8 cellular contexts compared by ENCODE assay signal in the genomic region with DNA sequence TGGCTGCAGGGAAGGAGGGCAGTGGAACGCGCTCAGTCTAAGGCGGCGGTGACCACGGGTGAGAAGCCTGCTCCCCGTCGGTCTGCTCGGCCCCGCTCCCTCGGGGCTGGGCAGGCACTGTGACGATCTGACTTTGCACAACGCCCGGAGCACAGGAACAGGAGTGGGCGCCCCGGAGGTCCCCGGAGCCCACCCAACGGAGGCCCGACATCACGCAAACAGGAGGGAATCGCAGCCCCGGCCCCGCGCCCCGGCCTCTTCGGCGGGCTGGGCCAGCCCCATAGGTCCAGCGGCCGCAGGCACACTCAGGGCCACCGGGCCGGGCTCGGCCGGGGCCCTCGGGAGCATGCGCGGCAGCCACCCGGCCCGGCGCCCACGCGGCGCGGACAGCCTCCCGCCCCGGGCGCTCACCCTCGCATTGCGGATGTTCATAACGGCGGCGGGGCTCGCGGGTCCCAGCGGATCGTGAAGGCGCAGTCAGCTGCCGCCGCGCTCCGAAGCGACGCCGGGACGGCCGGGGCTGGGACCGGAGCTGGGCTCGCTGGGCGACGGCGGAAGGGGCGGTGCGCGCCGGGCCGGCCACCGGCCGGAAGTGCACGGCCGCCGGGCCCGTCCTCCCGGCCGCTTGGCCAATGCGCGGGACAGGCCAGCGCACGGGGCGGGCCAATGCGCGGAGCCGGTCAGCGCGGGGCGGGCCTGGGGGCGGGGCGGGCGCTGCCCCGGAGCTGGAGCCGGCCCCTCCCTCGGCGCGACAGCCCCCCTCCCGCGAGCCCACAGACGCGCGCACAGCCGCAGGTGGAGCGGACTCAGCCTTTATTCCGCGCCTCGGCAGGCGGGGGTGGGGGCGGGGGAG. TPM values are rescaled to one million over a fixed set of nuclear protein-coding genes. Genes with fewer than 3 reads are reported as not detected.
DNase-seq lines count a peak whose midpoint lies in the region; ATAC-seq and TF ChIP-seq lines count a peak whose summit lies in the region.

TSS of gene NAA10 (minus strand) at position 565 of the 853 bp plus-strand sequence. CDS start at position 432, 133 bp downstream.

- H3K36me3 ChIP-seq in BLaER1, result peaks cover 36% of the 10 kb centered on the region
- no peaks in the 10 kb centered on the region for H3K36me3 ChIP-seq in endocrine pancreas (ENCODE audit: control insufficient read depth, insufficient read depth, low read length)

- peaks cover 39% of the 10 kb centered on the region for H3K4me1 Mint-ChIP-seq in activated CD8-positive, alpha-beta T cell treated with anti-CD3 and anti-CD28 coated beads for 36 hours (ENCODE audit: low read depth)
- peaks cover 9% of the 10 kb centered on the region for H3K4me1 Mint-ChIP-seq in memory B cell

- H4K20me1 ChIP-seq in BLaER1, result peaks cover 89% of the 10 kb centered on the region

- H3K4me3 ChIP-seq in BLaER1, result peak within 1 kb of the TSS; percentile 77
- H3K4me3 ChIP-seq in endocrine pancreas (ENCODE audit: control insufficient read depth, insufficient read depth, low read length), result peak within 1 kb of the TSS; percentile 26

- H3K27ac ChIP-seq in BLaER1, result peak within 1 kb of the TSS; percentile 90

- TF ChIP-seq CTCF in activated CD8-positive, alpha-beta T cell treated with anti-CD3 and anti-CD28 coated beads for 36 hours (IDR thresholded peaks at IDR 0.05), result no peak

- H3K9me3 ChIP-seq in BLaER1, result no peaks in the 10 kb centered on the region
- no peaks in the 10 kb centered on the region for H3K9me3 ChIP-seq in endocrine pancreas (ENCODE audit: control insufficient read depth, low read length)

- no peaks in the 10 kb centered on the region for H3K27me3 Mint-ChIP-seq in activated CD8-positive, alpha-beta T cell treated with anti-CD3 and anti-CD28 coated beads for 36 hours
- no peaks in the 10 kb centered on the region for H3K27me3 Mint-ChIP-seq in memory B cell

- H3K9ac ChIP-seq in BLaER1, result peak within 1 kb of the TSS; percentile 91
- H3K9ac ChIP-seq in endocrine pancreas (ENCODE audit: control insufficient read depth, insufficient read depth, low read length), result peak within 1 kb of the TSS; percentile 89

- peak within 1 kb of the TSS; percentile 83 for H3K4me2 ChIP-seq in BLaER1

- intact Hi-C loops in activated CD8-positive, alpha-beta T cell treated with anti-CD3 and anti-CD28 coated beads for 36 hours (cut with micrococcal nuclease), result no loop called here

- DNase-seq in NCI-H510A (lab: John Stamatoyannopoulos, UW), result peak; percentile 62
- peak; percentile 64 for DNase-seq in activated CD8-positive, alpha-beta T cell treated with anti-CD3 and anti-CD28 coated beads for 36 hours
- DNase-seq in memory B cell (ENCODE audit: low spot score in 2 of 2), result peak; percentile 21 to 35
- DNase-seq in stimulated activated CD8-positive, alpha-beta memory T cell treated with anti-CD3 and anti-CD28 coated beads, Interleukin-4, amount 100 ng/mL, for 48 hours, result peak; percentile 65

- POLR2A ChIA-PET in activated CD8-positive, alpha-beta T cell treated with anti-CD3 and anti-CD28 coated beads for 36 hours (lab: Charles Lee), result interaction anchor here (1.3 to 8.0 kb wide), 6 partner anchors 10 to 36 kb away, joined by 3 to 52 read pairs (median 5); partner anchors contain the start of gene HCFC1

- H3K27ac Mint-ChIP-seq in activated CD8-positive, alpha-beta T cell treated with anti-CD3 and anti-CD28 coated beads for 36 hours, result peak within 1 kb of the TSS; percentile 78
- no peak within 1 kb of the TSS for H3K27ac Mint-ChIP-seq in memory B cell

- H3K27me3 ChIP-seq in BLaER1, result peaks cover 85% of the 10 kb centered on the region
- H3K27me3 ChIP-seq in endocrine pancreas (ENCODE audit: control insufficient read depth, insufficient read depth, low read length), result no peaks in the 10 kb centered on the region

- H3K9me3 Mint-ChIP-seq in activated CD8-positive, alpha-beta T cell treated with anti-CD3 and anti-CD28 coated beads for 36 hours, result no peaks in the 10 kb centered on the region
- H3K9me3 Mint-ChIP-seq in memory B cell, result no peaks in the 10 kb centered on the region

- peaks cover 24% of the 10 kb centered on the region for H3K36me3 Mint-ChIP-seq in activated CD8-positive, alpha-beta T cell treated with anti-CD3 and anti-CD28 coated beads for 36 hours (ENCODE audit: low read depth)
- H3K36me3 Mint-ChIP-seq in memory B cell, result peaks cover 7% of the 10 kb centered on the region

- CTCF ChIA-PET in activated CD8-positive, alpha-beta T cell treated with anti-CD3 and anti-CD28 coated beads for 36 hours (lab: Charles Lee), result interaction anchor here (0.7 to 1.7 kb wide), 4 partner anchors 11 to 34 kb away, joined by 3 to 7 read pairs (median 4); no protein-coding TSS in a partner anchor

- ATAC-seq in GM19025 (IDR thresholded peaks at IDR 0.05; ENCODE audit: low read depth, unreplicated experiment), result peak; percentile 94
- peak; percentile 74 for ATAC-seq in HG03139 (IDR thresholded peaks at IDR 0.05; ENCODE audit: unreplicated experiment)
- peak; percentile 87 for ATAC-seq in activated CD8-positive, alpha-beta T cell treated with anti-CD3 and anti-CD28 coated beads for 36 hours
- peak; percentile 76 for ATAC-seq in memory B cell (ENCODE audit: low read depth)

- peak within 1 kb of the TSS; percentile 88 for H3K4me3 Mint-ChIP-seq in activated CD8-positive, alpha-beta T cell treated with anti-CD3 and anti-CD28 coated beads for 36 hours
- H3K4me3 Mint-ChIP-seq in memory B cell, result peak within 1 kb of the TSS; percentile 82

- H3K4me1 ChIP-seq in BLaER1 (peaks cover 47% of the 10 kb centered on the region), endocrine pancreas (ENCODE audit: control insufficient read depth, insufficient read depth, low read length) (no peaks in the 10 kb centered on the region)

RNA-seq across cellular contexts. Expression of gene NAA10, which starts in this region (rescaled TPM):
- total RNA-seq in activated CD8-positive, alpha-beta T cell treated with anti-CD3 and anti-CD28 coated beads for 36 hours, result 100 to 1,000 TPM; 123 to 136 TPM

Comparison
In these comparisons a context has a peak if more than half of its experiments do, and no peak if none do; other contexts are left out.
1. Peak in every context shown above with its lines: DNase-seq, ATAC-seq, H3K4me3 ChIP-seq and H3K27ac ChIP-seq.